Comparison of ENCODE assay signal across 1 cellular context in genomic region chr1:157968951-157969350, GRCh38.
TF ChIP-seq lines count a peak whose summit lies in the region.

No MANE protein-coding gene starts in this region.

TF ChIP-seq in endothelial cell of umbilical vein, 7 proteins besides CTCF, POLR2A, EP300 and RAD21 (continued from another document):
- TF ChIP-seq EZH2 (IDR thresholded peaks at IDR 0.05; ENCODE audit: borderline replicate concordance, low read depth, low read length, severe bottlenecking): no peak
- no peak for TF ChIP-seq GATA2 (IDR thresholded peaks at IDR 0.05; ENCODE audit: insufficient read depth, insufficient read length, low read depth, low read length)
- TF ChIP-seq FOS (IDR thresholded peaks at IDR 0.05; ENCODE audit: borderline replicate concordance, insufficient read depth, low read length): no peak
- no peak for TF ChIP-seq MYC (IDR thresholded peaks at IDR 0.05; ENCODE audit: low read depth, low read length)
- no peak for TF ChIP-seq POLR2AphosphoS5 (IDR thresholded peaks at IDR 0.05; ENCODE audit: insufficient read depth, low read depth, low read length)
TF ChIP-seq in endothelial cell of umbilical vein: peak in this region for 0.
